Comparison of ENCODE assay signal across 1 cellular context in the genomic region with DNA sequence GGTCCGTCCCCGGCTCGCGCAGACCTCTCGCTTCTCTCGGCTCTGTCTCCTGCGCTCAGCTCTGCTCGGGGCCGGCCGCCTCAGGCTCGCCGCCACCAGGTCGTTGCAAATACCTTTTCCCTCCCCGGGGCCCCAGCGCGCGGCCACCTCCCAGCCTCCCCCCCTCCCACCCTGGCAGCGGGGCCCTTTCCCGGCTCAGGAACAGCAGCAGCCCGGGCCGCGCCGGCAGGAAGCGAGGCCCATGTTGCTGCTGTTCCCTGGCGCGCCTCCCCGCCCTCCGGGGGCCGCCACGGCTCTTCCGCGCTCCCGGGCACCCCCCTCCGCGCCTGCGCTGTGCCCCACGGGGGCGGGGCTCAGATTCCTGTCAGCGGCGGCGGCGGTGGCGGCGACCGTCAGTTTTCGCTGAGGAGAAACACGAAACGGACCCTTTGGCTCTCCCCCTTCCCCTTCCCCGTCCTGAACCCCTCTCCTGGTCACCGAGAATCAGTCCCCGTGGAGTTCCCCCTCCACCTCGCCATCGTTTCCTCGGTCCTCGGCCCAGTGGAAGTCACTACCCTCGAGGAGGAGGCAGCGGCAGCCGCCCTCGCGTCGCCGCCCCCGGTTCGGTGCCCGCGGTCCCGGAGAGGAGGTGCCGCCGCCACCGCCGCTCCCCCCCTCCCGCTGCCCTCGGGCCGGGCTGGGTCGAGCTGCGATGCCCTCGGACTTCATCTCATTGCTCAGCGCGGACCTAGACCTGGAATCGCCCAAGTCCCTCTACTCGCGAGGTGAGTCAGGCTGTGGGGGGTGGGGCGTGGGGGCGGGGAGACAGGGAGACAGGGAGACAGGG.
TF ChIP-seq lines count a peak whose summit lies in the region.

A gene with protein sequence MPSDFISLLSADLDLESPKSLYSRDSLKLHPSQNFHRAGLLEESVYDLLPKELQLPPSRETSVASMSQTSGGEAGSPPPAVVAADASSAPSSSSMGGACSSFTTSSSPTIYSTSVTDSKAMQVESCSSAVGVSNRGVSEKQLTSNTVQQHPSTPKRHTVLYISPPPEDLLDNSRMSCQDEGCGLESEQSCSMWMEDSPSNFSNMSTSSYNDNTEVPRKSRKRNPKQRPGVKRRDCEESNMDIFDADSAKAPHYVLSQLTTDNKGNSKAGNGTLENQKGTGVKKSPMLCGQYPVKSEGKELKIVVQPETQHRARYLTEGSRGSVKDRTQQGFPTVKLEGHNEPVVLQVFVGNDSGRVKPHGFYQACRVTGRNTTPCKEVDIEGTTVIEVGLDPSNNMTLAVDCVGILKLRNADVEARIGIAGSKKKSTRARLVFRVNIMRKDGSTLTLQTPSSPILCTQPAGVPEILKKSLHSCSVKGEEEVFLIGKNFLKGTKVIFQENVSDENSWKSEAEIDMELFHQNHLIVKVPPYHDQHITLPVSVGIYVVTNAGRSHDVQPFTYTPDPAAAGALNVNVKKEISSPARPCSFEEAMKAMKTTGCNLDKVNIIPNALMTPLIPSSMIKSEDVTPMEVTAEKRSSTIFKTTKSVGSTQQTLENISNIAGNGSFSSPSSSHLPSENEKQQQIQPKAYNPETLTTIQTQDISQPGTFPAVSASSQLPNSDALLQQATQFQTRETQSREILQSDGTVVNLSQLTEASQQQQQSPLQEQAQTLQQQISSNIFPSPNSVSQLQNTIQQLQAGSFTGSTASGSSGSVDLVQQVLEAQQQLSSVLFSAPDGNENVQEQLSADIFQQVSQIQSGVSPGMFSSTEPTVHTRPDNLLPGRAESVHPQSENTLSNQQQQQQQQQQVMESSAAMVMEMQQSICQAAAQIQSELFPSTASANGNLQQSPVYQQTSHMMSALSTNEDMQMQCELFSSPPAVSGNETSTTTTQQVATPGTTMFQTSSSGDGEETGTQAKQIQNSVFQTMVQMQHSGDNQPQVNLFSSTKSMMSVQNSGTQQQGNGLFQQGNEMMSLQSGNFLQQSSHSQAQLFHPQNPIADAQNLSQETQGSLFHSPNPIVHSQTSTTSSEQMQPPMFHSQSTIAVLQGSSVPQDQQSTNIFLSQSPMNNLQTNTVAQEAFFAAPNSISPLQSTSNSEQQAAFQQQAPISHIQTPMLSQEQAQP (N-terminal part only) (plus strand): TSS at position 356 of the 826 bp plus-strand sequence. CDS start 336 bp downstream, at position 692.

TF ChIP-seq in A549, 52 proteins besides CTCF, POLR2A, EP300 and RAD21 (continued from another document):
- TF ChIP-seq JUN (IDR thresholded peaks at IDR 0.05), result peak; percentile 60 to 93; a peak in 4 of 5 replicates
